In genomic region chr1:2363847-2364513, GRCh38 we compare ENCODE assay signal across 29 cellular contexts.
"Had no signal": no experiment of that assay in that cellular context is flagged by ENCODE, and none has a peak within 500 bp of the region (broad histone marks: within the 10 kb centered on the region; RNA-seq: fewer than 3 reads in every experiment).

No MANE protein-coding gene starts in this region.

- H3K4me3 Mint-ChIP-seq: dendritic cell treated with granulocyte-macrophage colony-stimulating factor and Interleukin-4, amounts not matched to agents 40 ng/mL and 50 ng/mL, for 4 days; effector memory CD8-positive, alpha-beta T cell; endodermal cell had no signal

- ATAC-seq: effector memory CD8-positive, alpha-beta T cell; esophagus mucosa; foreskin keratinocyte; gastrocnemius medialis; gastroesophageal sphincter; heart left ventricle; heart right ventricle had no signal

- H3K27ac Mint-ChIP-seq: dendritic cell treated with granulocyte-macrophage colony-stimulating factor and Interleukin-4, amounts not matched to agents 40 ng/mL and 50 ng/mL, for 4 days; effector memory CD8-positive, alpha-beta T cell; endodermal cell had no signal

- H3K4me1 ChIP-seq: colonic mucosa, esophagus squamous epithelium, foreskin keratinocyte, gastrocnemius medialis, heart left ventricle, heart right ventricle had no signal

- H3K9me3 ChIP-seq: colonic mucosa, esophagus muscularis mucosa, gastrocnemius medialis, gastroesophageal sphincter had no signal

- H3K27me3 ChIP-seq: colonic mucosa, dorsolateral prefrontal cortex, esophagus muscularis mucosa, esophagus squamous epithelium, gastrocnemius medialis, gastroesophageal sphincter, heart left ventricle, heart right ventricle had no signal

- H3K4me1 Mint-ChIP-seq: endodermal cell had no signal

- FAIRE-seq: colon, endometrium, endothelial cell of umbilical vein, frontal cortex had no signal

- H3K27me3 Mint-ChIP-seq: effector memory CD8-positive, alpha-beta T cell had no signal

- DNase-seq: colonic mucosa; cortex of kidney; dermis blood vessel endothelial cell; dorsolateral prefrontal cortex; effector CD4-positive, alpha-beta T cell; effector CD8-positive, alpha-beta T cell; effector memory CD4-positive, alpha-beta T cell; effector memory CD8-positive, alpha-beta T cell; endodermal cell; erythroblast; esophagus squamous epithelium; foreskin fibroblast; foreskin keratinocyte; foreskin melanocyte; gastrocnemius medialis; glutamatergic neuron; head of caudate nucleus; heart left ventricle; heart right ventricle had no signal

- H3K4me3 ChIP-seq: colonic mucosa, coronary artery, dorsolateral prefrontal cortex, esophagus muscularis mucosa, esophagus squamous epithelium, gastrocnemius medialis, gastroesophageal sphincter, heart left ventricle, heart right ventricle had no signal

- H3K27ac ChIP-seq: colonic mucosa, coronary artery, dorsolateral prefrontal cortex, epithelial cell of prostate, esophagus muscularis mucosa, esophagus squamous epithelium, foreskin keratinocyte, gastrocnemius medialis, gastroesophageal sphincter, heart left ventricle, heart right ventricle had no signal

- H3K36me3 ChIP-seq: colonic mucosa, esophagus squamous epithelium, gastrocnemius medialis, gastroesophageal sphincter, heart left ventricle, heart right ventricle had no signal
